Comparison of ENCODE assay signal across 18 cellular contexts in the genomic region with DNA sequence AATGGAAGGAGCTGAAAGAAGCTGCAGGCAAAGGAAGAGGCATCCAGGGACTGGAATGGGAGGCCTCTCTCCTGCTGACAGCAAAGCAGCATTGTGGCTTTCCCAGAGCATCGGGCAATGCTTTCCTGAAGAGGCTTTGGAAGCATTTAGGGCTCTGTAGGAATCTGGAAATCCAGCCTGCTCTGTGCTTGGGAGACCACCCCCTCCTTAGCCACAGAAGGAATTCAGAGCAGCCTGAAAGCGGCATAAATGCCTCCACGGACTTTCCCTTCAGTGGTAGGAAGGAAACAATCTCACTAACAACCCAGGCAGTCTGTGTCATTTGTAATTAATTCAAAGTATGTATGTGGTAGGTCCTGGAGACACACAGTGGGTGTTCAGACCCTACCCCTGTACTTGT. TPM values are rescaled to one million over a fixed set of nuclear protein-coding genes. Genes with fewer than 3 reads are reported as not detected.
DNase-seq lines count a peak whose midpoint lies in the region; TF ChIP-seq lines count a peak whose summit lies in the region.
"Had no signal": no experiment of that assay in that cellular context is flagged by ENCODE, and none has a peak within 500 bp of the region (broad histone marks: within the 10 kb centered on the region; RNA-seq: fewer than 3 reads in every experiment).

No MANE protein-coding gene starts in this region.

- H3K4me1 ChIP-seq in smooth muscle cell (ENCODE audit: low read depth) = peaks cover 23% of the 10 kb centered on the region
- H3K4me1 ChIP-seq: left lung had no signal

- no peak overlapping the region for H3K4me3 Mint-ChIP-seq in activated T-helper 2 cell treated with anti-CD3 and anti-CD28 coated beads, Interferon-gamma antibody, Interleukin-2, Interleukin-4, amounts not matched to agents 10 μg/mL and 5 μg/mL and 100 μg/mL, durations not matched to agents 14 hours and 24 hours and 36 hours (ENCODE audit: low read depth)
- H3K4me3 Mint-ChIP-seq: activated T-helper 1 cell treated with anti-CD3 and anti-CD28 coated beads, Interleukin-12 subunit alpha, Interleukin-12 subunit beta, Interleukin-2, Interleukin-4 antibody, amounts not matched to agents 30 ng/mL and 10 ng/mL and 1 ng/mL, durations not matched to agents 14 hours and 24 hours and 36 hours had no signal

- peaks cover 19% of the 10 kb centered on the region for H3K27me3 Mint-ChIP-seq in activated T-helper 2 cell treated with anti-CD3 and anti-CD28 coated beads, Interferon-gamma antibody, Interleukin-2, Interleukin-4, amounts not matched to agents 10 μg/mL and 5 μg/mL and 100 μg/mL, durations not matched to agents 14 hours and 24 hours and 36 hours (ENCODE audit: low read depth)

- WGBS in smooth muscle cell (ENCODE audit: low lambda C conversion rate) = 0% methylated on average over 3 of the region's 3 CpGs

- H3K4me3 ChIP-seq in smooth muscle cell = no peak overlapping the region
- H3K4me3 ChIP-seq: left lung, suprapubic skin had no signal

- no peak overlapping the region for H2AFZ ChIP-seq in smooth muscle cell (ENCODE audit: low read depth)

- no peaks in the 10 kb centered on the region for H3K36me3 ChIP-seq in smooth muscle cell (ENCODE audit: low read depth)
- H3K36me3 ChIP-seq: left lung, suprapubic skin had no signal

- H3K79me2 ChIP-seq in smooth muscle cell (ENCODE audit: low read depth) = no peaks in the 10 kb centered on the region

- DNase-seq in DMS53 (lab: John Stamatoyannopoulos, UW) (peak; percentile 23), DMS53 treated with DMSO at 0.1 percent for 48 hours (lab: John Stamatoyannopoulos, UW; ENCODE audit: unreplicated experiment) (no peak), astrocyte of the hippocampus (ENCODE audit: low read depth, low spot score) (peak; percentile 90), iPS-NIHi7 (ENCODE audit: extremely low spot score) (peak; percentile 39), smooth muscle cell (lab: John Stamatoyannopoulos, UW; ENCODE audit: unreplicated experiment) (no peak), cerebellar nuclear complex (lab: John Stamatoyannopoulos, UW) (no peak), substantia nigra (lab: John Stamatoyannopoulos, UW) (no peak)
- DNase-seq in activated T-helper 2 cell treated with anti-CD3 and anti-CD28 coated beads, Interferon-gamma antibody, Interleukin-2, Interleukin-4, amounts not matched to agents 10 μg/mL and 5 μg/mL and 100 μg/mL, durations not matched to agents 14 hours and 24 hours and 36 hours (ENCODE audit: low spot score) = no peak
- DNase-seq: activated CD4-positive, alpha-beta T cell treated with anti-CD3 and anti-CD28 coated beads, Interleukin-2, amount 50 U/mL, for 48 hours; aorta; glutamatergic neuron; left lung; NCI-H1694; RPMI8226; T1000 had no signal

- H3K9ac ChIP-seq in smooth muscle cell (ENCODE audit: low read depth) = peak overlapping the region; percentile 61

- peak overlapping the region; percentile 73 for H3K4me2 ChIP-seq in smooth muscle cell

- H3K27me3 ChIP-seq in smooth muscle cell (ENCODE audit: low read depth) = no peaks in the 10 kb centered on the region
- H3K27me3 ChIP-seq: left lung, suprapubic skin had no signal

- H3K27ac Mint-ChIP-seq in activated T-helper 2 cell treated with anti-CD3 and anti-CD28 coated beads, Interferon-gamma antibody, Interleukin-2, Interleukin-4, amounts not matched to agents 10 μg/mL and 5 μg/mL and 100 μg/mL, durations not matched to agents 14 hours and 24 hours and 36 hours = no peak overlapping the region
- H3K27ac Mint-ChIP-seq: activated T-helper 1 cell treated with anti-CD3 and anti-CD28 coated beads, Interleukin-12 subunit alpha, Interleukin-12 subunit beta, Interleukin-2, Interleukin-4 antibody, amounts not matched to agents 30 ng/mL and 10 ng/mL and 1 ng/mL, durations not matched to agents 14 hours and 24 hours and 36 hours had no signal

- H3F3A ChIP-seq in smooth muscle cell (ENCODE audit: low read depth) = peaks cover 22% of the 10 kb centered on the region

- no peak for TF ChIP-seq CTCF in smooth muscle cell (IDR thresholded peaks at IDR 0.05; ENCODE audit: borderline replicate concordance, insufficient read depth, poor library complexity, severe bottlenecking)

- no peaks in the 10 kb centered on the region for H4K20me1 ChIP-seq in smooth muscle cell (ENCODE audit: low read depth)

- H3K9me3 ChIP-seq in smooth muscle cell (replicated peaks; ENCODE audit: low read depth) = no peaks in the 10 kb centered on the region
- H3K9me3 ChIP-seq: left lung, suprapubic skin had no signal

- peak overlapping the region; percentile 82 for H3K27ac ChIP-seq in smooth muscle cell (ENCODE audit: low read depth)
- no peak overlapping the region for H3K27ac ChIP-seq in substantia nigra (ENCODE audit: low read depth, low read length, poor library complexity, severe bottlenecking)
- H3K27ac ChIP-seq: 22Rv1, left lung, suprapubic skin had no signal

- intact Hi-C loops in activated T-helper 2 cell treated with anti-CD3 and anti-CD28 coated beads, Interferon-gamma antibody, Interleukin-2, Interleukin-4, amounts not matched to agents 10 μg/mL and 5 μg/mL and 100 μg/mL, durations not matched to agents 14 hours and 24 hours and 36 hours (cut with micrococcal nuclease) = no loop called here

- H3K9me3 Mint-ChIP-seq in activated T-helper 2 cell treated with anti-CD3 and anti-CD28 coated beads, Interferon-gamma antibody, Interleukin-2, Interleukin-4, amounts not matched to agents 10 μg/mL and 5 μg/mL and 100 μg/mL, durations not matched to agents 14 hours and 24 hours and 36 hours = no peaks in the 10 kb centered on the region
- H3K9me3 Mint-ChIP-seq: activated T-helper 1 cell treated with anti-CD3 and anti-CD28 coated beads, Interleukin-12 subunit alpha, Interleukin-12 subunit beta, Interleukin-2, Interleukin-4 antibody, amounts not matched to agents 30 ng/mL and 10 ng/mL and 1 ng/mL, durations not matched to agents 14 hours and 24 hours and 36 hours had no signal

- H3K36me3 Mint-ChIP-seq in activated T-helper 2 cell treated with anti-CD3 and anti-CD28 coated beads, Interferon-gamma antibody, Interleukin-2, Interleukin-4, amounts not matched to agents 10 μg/mL and 5 μg/mL and 100 μg/mL, durations not matched to agents 14 hours and 24 hours and 36 hours (ENCODE audit: low read depth) = no peaks in the 10 kb centered on the region

- peaks cover 10% of the 10 kb centered on the region for H3K4me1 Mint-ChIP-seq in activated T-helper 2 cell treated with anti-CD3 and anti-CD28 coated beads, Interferon-gamma antibody, Interleukin-2, Interleukin-4, amounts not matched to agents 10 μg/mL and 5 μg/mL and 100 μg/mL, durations not matched to agents 14 hours and 24 hours and 36 hours (ENCODE audit: low read depth)

RNA-seq across cellular contexts. Expression of a gene that starts 55.4 kb away (rescaled TPM):
- total RNA-seq in smooth muscle cell = 86.6 and 95.2 TPM in 2 replicates
- polyA plus RNA-seq in smooth muscle cell = 47.5 and 54.6 TPM in 2 replicates
- total RNA-seq in activated T-helper 2 cell treated with anti-CD3 and anti-CD28 coated beads, Interferon-gamma antibody, Interleukin-2, Interleukin-4, amounts not matched to agents 10 μg/mL and 5 μg/mL and 100 μg/mL, durations not matched to agents 14 hours and 24 hours and 36 hours = 0.16 and 0.25 TPM in 2 replicates

Comparison
In these comparisons a context has a peak if more than half of its experiments do, and no peak if none do; other contexts are left out.
1. DNase-seq: peak in DMS53 (single experiment), astrocyte of the hippocampus (single experiment) and iPS-NIHi7 (single experiment); none in DMS53 treated with DMSO at 0.1 percent for 48 hours (single experiment), smooth muscle cell (single experiment), cerebellar nuclear complex (0 of 2), activated T-helper 2 cell treated with anti-CD3 and anti-CD28 coated beads, Interferon-gamma antibody, Interleukin-2, Interleukin-4, amounts not matched to agents 10 μg/mL and 5 μg/mL and 100 μg/mL, durations not matched to agents 14 hours and 24 hours and 36 hours (single experiment) and substantia nigra (0 of 49).
2. RNA of a gene that starts 55.4 kb away (total RNA-seq): 86.6 to 95.2 TPM in smooth muscle cell; 0.16 to 0.25 TPM in activated T-helper 2 cell treated with anti-CD3 and anti-CD28 coated beads, Interferon-gamma antibody, Interleukin-2, Interleukin-4, amounts not matched to agents 10 μg/mL and 5 μg/mL and 100 μg/mL, durations not matched to agents 14 hours and 24 hours and 36 hours; every median in the first group is over 10 times any median in the second.